27 cellular contexts compared by ENCODE assay signal in the genomic region with DNA sequence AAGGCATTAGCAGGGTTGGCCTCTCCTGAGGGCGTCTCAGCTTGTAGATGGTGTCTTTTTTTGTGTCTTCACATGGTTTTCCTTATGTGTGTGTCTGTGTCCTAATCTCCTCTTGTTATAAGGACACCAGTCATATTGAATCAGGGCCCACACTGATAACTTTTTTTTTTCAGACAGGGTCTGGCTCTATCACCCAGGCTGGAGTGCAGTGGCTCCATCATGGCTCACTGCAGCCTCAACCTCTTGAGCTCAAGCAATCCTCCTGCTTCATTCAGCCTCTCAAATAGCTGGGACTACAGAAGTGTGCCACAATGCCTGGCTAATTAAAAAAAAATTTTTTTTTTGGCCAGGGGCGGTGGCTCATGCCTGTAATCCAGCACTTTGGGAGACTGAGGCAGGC. TPM values are rescaled to one million over a fixed set of nuclear protein-coding genes. Genes with fewer than 3 reads are reported as not detected.
A peak's percentile ranks its signal among the peaks of the same experiment; 100 is the strongest.
DNase-seq lines count a peak whose midpoint lies in the region; ATAC-seq, FAIRE-seq and TF ChIP-seq lines count a peak whose summit lies in the region.
"Had no signal": no experiment of that assay in that cellular context is flagged by ENCODE, and none has a peak within 500 bp of the region (broad histone marks: within the 10 kb centered on the region; RNA-seq: fewer than 3 reads in every experiment).

No MANE protein-coding gene starts in this region.

- BruUV-seq in K562 (replicated peaks; lab: Mats Ljungman, UMichigan) = no TSS peak

- CTCF ChIA-PET in K562 (lab: Yijun Ruan, JAX; ENCODE audit: low intra/inter-chr PET ratio) = no interaction called here

- H3K36me3 ChIP-seq in GM23338 (ENCODE audit: insufficient read depth) (no peaks in the 10 kb centered on the region), K562 (ENCODE audit: control insufficient read depth, insufficient read depth, low read length) (no peaks in the 10 kb centered on the region)
- H3K36me3 ChIP-seq: BE2C, BLaER1 had no signal

- H3K4me1 ChIP-seq in GM23338 (ENCODE audit: insufficient read depth) = no peaks in the 10 kb centered on the region
- H3K4me1 ChIP-seq in K562 (replicated peaks in 1 of 2; ENCODE audit: control insufficient read depth in 2 of 2, insufficient read depth in 2 of 2, low read length in 2 of 2) = no peaks in the 10 kb centered on the region; a peak in 1 of 5 replicates
- H3K4me1 ChIP-seq: BE2C, BLaER1 had no signal

- peaks cover 2% of the 10 kb centered on the region for H3K27me3 Mint-ChIP-seq in GM23338 (ENCODE audit: insufficient read depth, low read depth, poor library complexity)
- no peaks in the 10 kb centered on the region for H3K27me3 Mint-ChIP-seq in nephron (ENCODE audit: low read depth)
- H3K27me3 Mint-ChIP-seq in natural killer cell treated with Interleukin-12 subunit alpha and Interleukin-12 subunit beta and Interleukin-15 and Interleukin-18, amount 100 ng/mL, for 72 hours = no peaks in the 10 kb centered on the region
- H3K27me3 Mint-ChIP-seq: CD4-positive, alpha-beta memory T cell; CD8-positive, alpha-beta memory T cell had no signal

- H3K36me3 Mint-ChIP-seq in GM23338 (ENCODE audit: low read depth) (peaks cover 5% of the 10 kb centered on the region; the same call in 2 of the 3 replicates), nephron (ENCODE audit: low read depth) (no peaks in the 10 kb centered on the region)
- H3K36me3 Mint-ChIP-seq in natural killer cell treated with Interleukin-12 subunit alpha and Interleukin-12 subunit beta and Interleukin-15 and Interleukin-18, amount 100 ng/mL, for 72 hours = no peaks in the 10 kb centered on the region
- H3K36me3 Mint-ChIP-seq: CD14-positive monocyte; CD4-positive, alpha-beta memory T cell; CD8-positive, alpha-beta memory T cell had no signal

- no peak for FAIRE-seq in K562 (lab: Jason Lieb, UNC)
- FAIRE-seq: A204.1, GM12878, GM12892, GM18507 had no signal

- H3K79me2 ChIP-seq in GM23338 (replicated peaks; ENCODE audit: insufficient read depth) (no peaks in the 10 kb centered on the region), K562 (ENCODE audit: control insufficient read depth, insufficient read depth, low read length) (no peaks in the 10 kb centered on the region)

- H3K9me3 Mint-ChIP-seq in GM23338 = peaks cover 5% of the 10 kb centered on the region
- peaks cover 2% of the 10 kb centered on the region for H3K9me3 Mint-ChIP-seq in nephron
- H3K9me3 Mint-ChIP-seq in natural killer cell treated with Interleukin-12 subunit alpha and Interleukin-12 subunit beta and Interleukin-15 and Interleukin-18, amount 100 ng/mL, for 72 hours = no peaks in the 10 kb centered on the region

- no peak overlapping the region for H3K9ac ChIP-seq in K562 (ENCODE audit: insufficient read depth in 1 of 2, low read depth in 2 of 2, low read length in 2 of 2)
- H3K9ac ChIP-seq: BLaER1 had no signal

- TF ChIP-seq CTCF in GM23338 (conservative IDR thresholded peaks at IDR 0.05; ENCODE audit: low read depth in 2 of 2) (no peak), K562 (IDR thresholded peaks at IDR 0.05 in 2 of 3, conservative IDR thresholded peaks at IDR 0.05 in 1 of 3; ENCODE audit: insufficient read depth in 2 of 3, low read depth in 1 of 3, low read length in 3 of 3) (no peak), nephron (IDR thresholded peaks at IDR 0.05; ENCODE audit: unreplicated experiment in 3 of 3) (no peak)

- in situ Hi-C loops in K562 (cut with MboI) = no loop called here

- WGBS in K562 (ENCODE audit: insufficient coverage, low coverage, missing lambda C conversion rate) = 28% methylated on average over 2 of the region's 2 CpGs

- POLR2A ChIA-PET in K562 (lab: Yijun Ruan, JAX) = interaction anchor here (0.5 kb wide), 1 partner anchor 236 kb away, joined by 3 read pairs; no protein-coding TSS in a partner anchor

- TF ChIP-seq POLR2A in K562 (conservative IDR thresholded peaks at IDR 0.05) = no peak

- intact Hi-C loops in K562 (cut with micrococcal nuclease) = no loop called here

- no peaks in the 10 kb centered on the region for H3K9me1 ChIP-seq in K562 (ENCODE audit: control insufficient read depth, insufficient read depth, low read length)

- H3K27me3 ChIP-seq in GM23338 (ENCODE audit: insufficient read depth) (no peaks in the 10 kb centered on the region), K562 (ENCODE audit: control insufficient read depth in 2 of 2, insufficient read depth in 2 of 2, low read length in 2 of 2) (no peaks in the 10 kb centered on the region)
- H3K27me3 ChIP-seq: BE2C, BLaER1 had no signal

- H3K27ac ChIP-seq in GM23338 (ENCODE audit: low read depth) (no peak overlapping the region), K562 (ENCODE audit: extremely low read depth, low read depth, low read length) (no peak overlapping the region)
- H3K27ac ChIP-seq: 22Rv1, BLaER1 had no signal

- no peaks in the 10 kb centered on the region for H3F3A ChIP-seq in GM23338 (replicated peaks; ENCODE audit: low read depth)

- H2AFZ ChIP-seq in GM23338 = peak overlapping the region; percentile 48; the same call in 1 of the 2 replicates
- no peak overlapping the region for H2AFZ ChIP-seq in K562 (ENCODE audit: low read depth, low read length)

- TF ChIP-seq RAD21 in K562 (CRISPR knock-in tag; conservative IDR thresholded peaks at IDR 0.05 in 1 of 2, IDR thresholded peaks at IDR 0.05 in 1 of 2) = no peak

- peaks cover 4% of the 10 kb centered on the region; the same call in 1 of the 2 replicates for H3K9me3 ChIP-seq in K562 (replicated peaks; ENCODE audit: control insufficient read depth, insufficient read depth, low read depth, low read length)
- H3K9me3 ChIP-seq: BE2C had no signal

- no peak overlapping the region for H3K4me3 Mint-ChIP-seq in GM23338
- no peak overlapping the region for H3K4me3 Mint-ChIP-seq in nephron
- H3K4me3 Mint-ChIP-seq in natural killer cell treated with Interleukin-12 subunit alpha and Interleukin-12 subunit beta and Interleukin-15 and Interleukin-18, amount 100 ng/mL, for 72 hours = no peak overlapping the region
- H3K4me3 Mint-ChIP-seq: CD14-positive monocyte; CD4-positive, alpha-beta memory T cell; CD4-positive, CD25-positive, alpha-beta regulatory T cell; CD8-positive, alpha-beta memory T cell had no signal

- H3K4me3 ChIP-seq in GM23338 (no peak overlapping the region), K562 (no peak overlapping the region)
- H3K4me3 ChIP-seq: BLaER1, GM12878 had no signal

- H3K4me2 ChIP-seq in GM23338 (no peak overlapping the region), K562 (ENCODE audit: insufficient read depth, low read length) (no peak overlapping the region)
- H3K4me2 ChIP-seq: BLaER1 had no signal

- no peak for TF ChIP-seq EP300 in K562 (IDR thresholded peaks at IDR 0.05; ENCODE audit: low read length)

- H3K4me1 Mint-ChIP-seq in GM23338 = no peaks in the 10 kb centered on the region
- no peaks in the 10 kb centered on the region for H3K4me1 Mint-ChIP-seq in nephron
- no peaks in the 10 kb centered on the region for H3K4me1 Mint-ChIP-seq in natural killer cell treated with Interleukin-12 subunit alpha and Interleukin-12 subunit beta and Interleukin-15 and Interleukin-18, amount 100 ng/mL, for 72 hours (ENCODE audit: low read depth in 2 of 2)
- H3K4me1 Mint-ChIP-seq: CD8-positive, alpha-beta memory T cell had no signal

- ATAC-seq in GM23338 (no peak), K562 (peak; percentile 10; the same call in 1 of the 3 replicates), HG02970 (IDR thresholded peaks at IDR 0.05; ENCODE audit: low FRiP score, unreplicated experiment) (no peak)
- no peak for ATAC-seq in natural killer cell treated with Interleukin-12 subunit alpha and Interleukin-12 subunit beta and Interleukin-15 and Interleukin-18, amount 100 ng/mL, for 72 hours
- ATAC-seq: GM12878 had no signal

- H4K20me1 ChIP-seq in GM23338 (replicated peaks; ENCODE audit: insufficient read depth) (no peaks in the 10 kb centered on the region), K562 (replicated peaks; ENCODE audit: control insufficient read depth, insufficient read depth, low read length) (no peaks in the 10 kb centered on the region)
- H4K20me1 ChIP-seq: BLaER1 had no signal

- H3K27ac Mint-ChIP-seq in GM23338 (no peak overlapping the region), nephron (peak overlapping the region in 2 of 3 experiments; percentile 21 to 52)
- H3K27ac Mint-ChIP-seq in natural killer cell treated with Interleukin-12 subunit alpha and Interleukin-12 subunit beta and Interleukin-15 and Interleukin-18, amount 100 ng/mL, for 72 hours = no peak overlapping the region
- H3K27ac Mint-ChIP-seq: CD4-positive, CD25-positive, alpha-beta regulatory T cell had no signal

- H3K9me2 ChIP-seq in GM23338 (ENCODE audit: insufficient read depth) = no peaks in the 10 kb centered on the region

- DNase-seq in GM23338 (ENCODE audit: low spot score) (no peak), K562 (ENCODE audit: extremely low read depth in 1 of 4, low spot score in 3 of 4) (no peak), retina (peak; percentile 10)
- no peak for DNase-seq in activated effector memory CD4-positive, alpha-beta T cell treated with Interleukin-2 at 50 U/mL for 16 hours
- no peak for DNase-seq in natural killer cell treated with Interleukin-12 subunit alpha and Interleukin-12 subunit beta and Interleukin-15 and Interleukin-18, amount 100 ng/mL, for 72 hours (ENCODE audit: low spot score)
- DNase-seq: ACHN; BE2C; C1 segment of cervical spinal cord; CD4-positive, alpha-beta memory T cell; CD4-positive, CD25-positive, alpha-beta regulatory T cell; CD8-positive, alpha-beta memory T cell; COR-L47; DMS153; DMS53; DMS79; DND-41; EL; GDM1 had no signal

RNA-seq across cellular contexts. Expression of a gene that starts 41.3 kb away (rescaled TPM):
- total RNA-seq in GM23338 (2014; rRNA removed; shearing (Covaris generic)) = 29.9 and 39.0 TPM in 2 replicates
- polyA plus RNA-seq in GM23338 (2016; fragmentation: Nextera tagmentation; extraction: Ambion mirVana) (9.1 and 11.4 TPM in 2 replicates), K562 (2011; rRNA removed) (18.3 and 18.9 TPM in 2 replicates), K562 (2014; fragmentation: Illumina TruSeq; extraction: Trizol) (27.1 and 27.3 TPM in 2 replicates), K562 (2014; fragmentation: Nextera tagmentation; extraction: Ambion mirVana) (10 to 100 TPM in 1 of 2 experiments, 1 to 10 TPM in 1; 4.9 to 13.0 TPM), K562 (2014; rRNA removed) (19.4 and 21.4 TPM in 2 replicates)
- total RNA-seq in K562 (2011; cell fraction: chromatin; rRNA removed; ENCODE audit: low replicate concordance) = 166 and 463 TPM in 2 replicates
- 68.5 and 102 TPM in 2 replicates for total RNA-seq in K562 (2011; cell fraction: nucleolus; rRNA removed)
- total RNA-seq in K562 (2011; cell fraction: nucleoplasm; rRNA removed) = 172 and 242 TPM in 2 replicates
- total RNA-seq in K562 (2014; rRNA removed) (28.5 and 35.6 TPM in 2 replicates), K562 (2014; rRNA removed; fragmentation: Illumina TruSeq; extraction: Trizol) (35.8 and 36.2 TPM in 2 replicates), K562 (2015; rRNA removed; fragmentation: Illumina TruSeq; extraction: Trizol) (34.4 and 36.6 TPM in 2 replicates), K562 (2021) (62.1 and 67.8 TPM in 2 replicates)
- polyA plus RNA-seq in K562 (2011; cell fraction: cytosol; rRNA removed) = 11.3 and 15.9 TPM in 2 replicates
- polyA plus RNA-seq in K562 (2011; cell fraction: nucleus; rRNA removed) = 55.9 and 66.9 TPM in 2 replicates
- polyA plus RNA-seq in K562 (2012) = 13.2 and 15.7 TPM in 2 replicates
- 118 and 126 TPM in 2 replicates for polyA minus RNA-seq in K562 (2011; rRNA and poly(A)+ RNA removed)
- polyA minus RNA-seq in K562 (2011; cell fraction: cytosol; rRNA and poly(A)+ RNA removed) = 40.0 and 46.3 TPM in 2 replicates
- 89.1 and 146 TPM in 2 replicates for polyA minus RNA-seq in K562 (2011; cell fraction: nucleus; rRNA and poly(A)+ RNA removed)
- 100 to 1,000 TPM in 1 of 2 donors, 10 to 100 TPM in 1; 71.2 to 105 TPM for total RNA-seq in natural killer cell treated with Interleukin-12 subunit alpha and Interleukin-12 subunit beta and Interleukin-15 and Interleukin-18, amount 100 ng/mL, for 72 hours

Comparison
In these comparisons a context has a peak if more than half of its experiments do, and no peak if none do; other contexts are left out.
1. H3K27ac Mint-ChIP-seq: peak in nephron (2 of 3); none in GM23338 (single experiment) and natural killer cell treated with Interleukin-12 subunit alpha and Interleukin-12 subunit beta and Interleukin-15 and Interleukin-18, amount 100 ng/mL, for 72 hours (0 of 2).